In genomic region chr10:119190353-119190752, GRCh38 we compare ENCODE assay signal across 10 cellular contexts. TPM values are rescaled to one million over a fixed set of nuclear protein-coding genes. Genes with fewer than 3 reads are reported as not detected.
DNase-seq lines count a peak whose midpoint lies in the region; TF ChIP-seq lines count a peak whose summit lies in the region.
"Had no signal": no experiment of that assay in that cellular context is flagged by ENCODE, and none has a peak within 500 bp of the region (broad histone marks: within the 10 kb centered on the region; RNA-seq: fewer than 3 reads in every experiment).

No MANE protein-coding gene starts in this region.

- H3K36me3 Mint-ChIP-seq in HFFc6 (ENCODE audit: low read depth): no peaks in the 10 kb centered on the region

- POLR2A ChIA-PET in AG04450 (lab: Yijun Ruan, JAX): interaction anchor here (0.7 to 1.2 kb wide), 7 partner anchors 9 to 461 kb away, joined by 3 read pairs; partner anchors contain the start of genes BAG3 and DENND10

- H3K9me3 Mint-ChIP-seq in HFFc6: no peaks in the 10 kb centered on the region
- H3K9me3 Mint-ChIP-seq: activated CD4-positive, alpha-beta T cell treated with anti-CD3 and anti-CD28 coated beads, Interleukin-2, amount 10 ng/mL, durations not matched to agents 7 days and 5 days had no signal

- DNase-seq in AG04450 (ENCODE audit: low read depth, low spot score): peak; percentile 92
- DNase-seq in HFFc6: peak; percentile 97
- DNase-seq in amniotic stem cell (lab: John Stamatoyannopoulos, UW): peak; percentile 91
- peak; percentile 82 for DNase-seq in kidney epithelial cell (ENCODE audit: low read depth)
- DNase-seq in NCI-H146 (lab: John Stamatoyannopoulos, UW): no peak
- DNase-seq in NCI-H2171 (lab: John Stamatoyannopoulos, UW): no peak
- DNase-seq in NCI-H1048 (lab: John Stamatoyannopoulos, UW): no peak
- DNase-seq in iPS-NIHi7 (ENCODE audit: extremely low spot score): no peak
- DNase-seq: activated CD4-positive, alpha-beta T cell treated with anti-CD3 and anti-CD28 coated beads, Interleukin-2, amount 10 ng/mL, durations not matched to agents 7 days and 5 days; cerebellar nuclear complex had no signal

- H3K27me3 ChIP-seq in AG04450 (ENCODE audit: control insufficient read depth, insufficient read depth, low read length) (no peaks in the 10 kb centered on the region), kidney epithelial cell (ENCODE audit: control insufficient read depth, insufficient read depth, low read length) (no peaks in the 10 kb centered on the region)

- H3K27me3 Mint-ChIP-seq in HFFc6 (ENCODE audit: insufficient read depth): 0 out of 2 replicates have a peak, but pooled peaks cover 2% of the 10 kb centered on the region
- H3K27me3 Mint-ChIP-seq: activated CD4-positive, alpha-beta T cell treated with anti-CD3 and anti-CD28 coated beads, Interleukin-2, amount 10 ng/mL, durations not matched to agents 7 days and 5 days had no signal

- H3K9me3 ChIP-seq in AG04450 (ENCODE audit: control insufficient read depth, insufficient read depth, low read length): no peaks in the 10 kb centered on the region

- CTCF ChIA-PET in AG04450 (lab: Charles Lee): interaction anchor here (0.5 to 4.4 kb wide), 5 partner anchors 8 to 304 kb away, joined by 3 to 43 read pairs (median 4); no protein-coding TSS in a partner anchor

- H3K36me3 ChIP-seq in kidney epithelial cell (ENCODE audit: control insufficient read depth, insufficient read depth, low read length): no peaks in the 10 kb centered on the region

- peak overlapping the region; percentile 93 for H3K27ac ChIP-seq in AG04450 (ENCODE audit: low read depth, low read length)

- H3K27ac Mint-ChIP-seq in HFFc6: peak overlapping the region; percentile 66
- H3K27ac Mint-ChIP-seq: activated CD4-positive, alpha-beta T cell treated with anti-CD3 and anti-CD28 coated beads, Interleukin-2, amount 10 ng/mL, durations not matched to agents 7 days and 5 days had no signal

- H3K4me1 Mint-ChIP-seq in HFFc6 (ENCODE audit: low read depth): peaks cover 26% of the 10 kb centered on the region

- peak overlapping the region; percentile 58 for H3K4me3 Mint-ChIP-seq in HFFc6
- H3K4me3 Mint-ChIP-seq: activated CD4-positive, alpha-beta T cell treated with anti-CD3 and anti-CD28 coated beads, Interleukin-2, amount 10 ng/mL, durations not matched to agents 7 days and 5 days had no signal

- H3K4me3 ChIP-seq in AG04450 (ENCODE audit: low read depth, low read length) (no peak overlapping the region), kidney epithelial cell (ENCODE audit: low read depth, low read length) (no peak overlapping the region)

- TF ChIP-seq CTCF in AG04450 (IDR thresholded peaks at IDR 0.05; ENCODE audit: low read depth, low read length) (no peak), HFFc6 (IDR thresholded peaks at IDR 0.05) (no peak), kidney epithelial cell (IDR thresholded peaks at IDR 0.05; ENCODE audit: insufficient read depth, low read length, poor library complexity, severe bottlenecking) (no peak)

RNA-seq across cellular contexts. Expression of gene PRDX3, which starts 11.7 kb away (rescaled TPM):
- 296 and 373 TPM in 2 replicates for polyA plus RNA-seq in AG04450 (2011; rRNA removed)
- 122 and 138 TPM in 2 replicates for polyA minus RNA-seq in AG04450 (2011; rRNA and poly(A)+ RNA removed)
- total RNA-seq in HFFc6 (2021; fragmentation: NEBNext Ultra II Directional; extraction: Animal tissue kit (Norgen Biotek cat#: 25700)): 100 to 1,000 TPM; 156 to 183 (median 171) TPM
- 136 and 143 TPM in 2 replicates for total RNA-seq in kidney epithelial cell

RNA-seq across cellular contexts. Expression of gene GRK5, which starts 17.0 kb away (rescaled TPM):
- polyA plus RNA-seq in AG04450 (2011; rRNA removed): 27.6 and 29.3 TPM in 2 replicates
- 20.3 and 24.3 TPM in 2 replicates for polyA minus RNA-seq in AG04450 (2011; rRNA and poly(A)+ RNA removed)
- 10 to 100 TPM in 4 of 6 experiments, 1 to 10 TPM in 2; 9.7 to 16.8 (median 15.9) TPM for total RNA-seq in HFFc6 (2021; fragmentation: NEBNext Ultra II Directional; extraction: Animal tissue kit (Norgen Biotek cat#: 25700))
- 2.8 and 3.8 TPM in 2 replicates for total RNA-seq in kidney epithelial cell

RNA-seq across cellular contexts. Expression of gene SFXN4, which starts 24.8 kb away (rescaled TPM):
- 14.3 and 17.1 TPM in 2 replicates for polyA plus RNA-seq in AG04450 (2011; rRNA removed)
- 5.2 and 8.9 TPM in 2 replicates for polyA minus RNA-seq in AG04450 (2011; rRNA and poly(A)+ RNA removed)
- total RNA-seq in HFFc6 (2021; fragmentation: NEBNext Ultra II Directional; extraction: Animal tissue kit (Norgen Biotek cat#: 25700)): 10 to 100 TPM; 10.9 to 18.5 (median 14.2) TPM
- 17.3 and 21.9 TPM in 2 replicates for total RNA-seq in kidney epithelial cell

Comparison
In these comparisons a context has a peak if more than half of its experiments do, and no peak if none do; other contexts are left out.
1. DNase-seq: peak in AG04450 (single experiment), HFFc6 (single experiment), amniotic stem cell (single experiment) and kidney epithelial cell (single experiment); none in NCI-H146 (single experiment), NCI-H2171 (single experiment), NCI-H1048 (single experiment) and iPS-NIHi7 (single experiment).